Comparison of ENCODE assay signal across 11 cellular contexts in the genomic region with DNA sequence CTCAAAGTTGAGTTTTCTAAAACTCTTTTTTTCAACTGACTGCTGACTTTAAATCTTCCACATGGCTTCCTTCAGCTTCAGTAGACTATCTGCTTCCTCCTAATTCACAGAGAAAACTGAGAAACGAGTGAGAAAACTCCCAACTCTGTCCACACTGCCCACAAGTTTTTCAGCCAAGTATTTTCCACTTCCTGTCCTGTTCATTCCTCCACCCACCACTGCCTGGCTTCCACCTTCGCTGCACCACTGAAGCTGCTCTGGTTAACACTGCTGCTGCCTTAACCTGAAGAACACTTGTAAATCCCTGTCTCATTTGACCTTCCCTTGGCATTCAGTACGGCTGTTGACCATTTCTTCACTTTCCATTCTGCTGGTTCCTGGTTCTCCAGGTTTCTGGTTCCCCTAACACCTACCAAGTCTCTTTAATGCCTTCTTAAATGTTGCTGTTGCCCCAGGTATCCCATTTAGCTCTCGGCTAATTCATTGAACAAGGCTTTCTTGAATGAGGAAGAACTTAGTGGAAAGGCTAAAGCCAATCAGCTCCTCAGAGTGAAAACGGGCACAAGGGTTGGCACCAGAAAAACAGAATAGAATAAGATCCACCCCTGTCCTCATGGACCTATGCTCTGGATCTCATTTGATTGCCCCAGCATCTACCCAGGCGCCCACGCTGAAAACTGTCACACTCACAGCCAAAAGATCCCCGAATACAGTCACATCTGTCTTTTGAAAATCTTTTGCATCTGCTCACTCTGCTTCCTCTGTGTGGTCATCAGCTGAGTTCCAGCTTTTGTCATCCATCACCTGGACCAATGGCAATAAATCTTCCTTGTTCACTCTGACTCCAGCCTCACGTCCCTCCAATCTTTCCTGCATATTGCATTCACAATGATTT.
A peak's percentile ranks its signal among the peaks of the same experiment; 100 is the strongest.
DNase-seq lines count a peak whose midpoint lies in the region; ATAC-seq and TF ChIP-seq lines count a peak whose summit lies in the region.
"Had no signal": no experiment of that assay in that cellular context is flagged by ENCODE, and none has a peak within 500 bp of the region (broad histone marks: within the 10 kb centered on the region; RNA-seq: fewer than 3 reads in every experiment).

No MANE protein-coding gene starts in this region.

- no peaks in the 10 kb centered on the region for H3K27me3 Mint-ChIP-seq in activated CD8-positive, alpha-beta memory T cell treated with anti-CD3 and anti-CD28 coated beads, Interleukin-2, amount 10 ng/mL, durations not matched to agents 7 days and 5 days
- no peaks in the 10 kb centered on the region for H3K27me3 Mint-ChIP-seq in activated T-helper 2 cell treated with anti-CD3 and anti-CD28 coated beads, Interferon-gamma antibody, Interleukin-2, Interleukin-4, amounts not matched to agents 10 μg/mL and 5 μg/mL and 100 μg/mL, durations not matched to agents 14 hours and 24 hours and 36 hours (ENCODE audit: low read depth)

- TF ChIP-seq EP300 in esophagus muscularis mucosa (IDR thresholded peaks at IDR 0.05): no peak

- intact Hi-C loops in activated T-helper 2 cell treated with anti-CD3 and anti-CD28 coated beads, Interferon-gamma antibody, Interleukin-2, Interleukin-4, amounts not matched to agents 10 μg/mL and 5 μg/mL and 100 μg/mL, durations not matched to agents 14 hours and 24 hours and 36 hours (cut with micrococcal nuclease): loop anchor here (1.0 to 10.0 kb wide), 12 partner anchors 21 to 458 kb away; no protein-coding TSS in a partner anchor
- intact Hi-C loops in esophagus muscularis mucosa (cut with DNase I): no loop called here

- no peak for TF ChIP-seq CTCF in esophagus muscularis mucosa (IDR thresholded peaks at IDR 0.05)

- no peak for TF ChIP-seq POLR2A in esophagus muscularis mucosa (IDR thresholded peaks at IDR 0.05; ENCODE audit: low read depth)

- H3K9me3 ChIP-seq in esophagus muscularis mucosa: no peaks in the 10 kb centered on the region

- no peaks in the 10 kb centered on the region for H3K27me3 ChIP-seq in esophagus muscularis mucosa

- no peak overlapping the region for H3K4me3 Mint-ChIP-seq in activated CD8-positive, alpha-beta memory T cell treated with anti-CD3 and anti-CD28 coated beads, Interleukin-2, amount 10 ng/mL, durations not matched to agents 7 days and 5 days
- no peak overlapping the region for H3K4me3 Mint-ChIP-seq in activated T-helper 2 cell treated with anti-CD3 and anti-CD28 coated beads, Interferon-gamma antibody, Interleukin-2, Interleukin-4, amounts not matched to agents 10 μg/mL and 5 μg/mL and 100 μg/mL, durations not matched to agents 14 hours and 24 hours and 36 hours (ENCODE audit: low read depth)
- H3K4me3 Mint-ChIP-seq in stimulated activated effector memory CD8-positive, alpha-beta T cell treated with anti-CD3 and anti-CD28 coated beads, Interleukin-12 subunit alpha, Interleukin-12 subunit beta, amount 100 ng/mL, for 72 hours: no peak overlapping the region

- H3K4me1 Mint-ChIP-seq in activated CD8-positive, alpha-beta memory T cell treated with anti-CD3 and anti-CD28 coated beads, Interleukin-2, amount 10 ng/mL, durations not matched to agents 7 days and 5 days: peaks cover 27% of the 10 kb centered on the region
- peaks cover 24% of the 10 kb centered on the region for H3K4me1 Mint-ChIP-seq in activated T-helper 2 cell treated with anti-CD3 and anti-CD28 coated beads, Interferon-gamma antibody, Interleukin-2, Interleukin-4, amounts not matched to agents 10 μg/mL and 5 μg/mL and 100 μg/mL, durations not matched to agents 14 hours and 24 hours and 36 hours (ENCODE audit: low read depth)
- peaks cover 29% of the 10 kb centered on the region for H3K4me1 Mint-ChIP-seq in stimulated activated effector memory CD8-positive, alpha-beta T cell treated with anti-CD3 and anti-CD28 coated beads, Interleukin-12 subunit alpha, Interleukin-12 subunit beta, amount 100 ng/mL, for 72 hours

- no peak overlapping the region for H3K4me3 ChIP-seq in esophagus muscularis mucosa

- WGBS in esophagus muscularis mucosa: 70% methylated on average over 9 of the region's 9 CpGs

- peaks cover 5% of the 10 kb centered on the region for H3K9me3 Mint-ChIP-seq in activated CD8-positive, alpha-beta memory T cell treated with anti-CD3 and anti-CD28 coated beads, Interleukin-2, amount 10 ng/mL, durations not matched to agents 7 days and 5 days (ENCODE audit: low read depth)
- H3K9me3 Mint-ChIP-seq in activated T-helper 2 cell treated with anti-CD3 and anti-CD28 coated beads, Interferon-gamma antibody, Interleukin-2, Interleukin-4, amounts not matched to agents 10 μg/mL and 5 μg/mL and 100 μg/mL, durations not matched to agents 14 hours and 24 hours and 36 hours: no peaks in the 10 kb centered on the region
- H3K9me3 Mint-ChIP-seq in stimulated activated effector memory CD8-positive, alpha-beta T cell treated with anti-CD3 and anti-CD28 coated beads, Interleukin-12 subunit alpha, Interleukin-12 subunit beta, amount 100 ng/mL, for 72 hours: no peaks in the 10 kb centered on the region

- H3K4me1 ChIP-seq in esophagus muscularis mucosa: peaks cover 4 to 30% (median 22%) of the 10 kb centered on the region in 4 donors
- H3K4me1 ChIP-seq: parathyroid adenoma had no signal

- no peak overlapping the region for H3K27ac Mint-ChIP-seq in activated CD8-positive, alpha-beta memory T cell treated with anti-CD3 and anti-CD28 coated beads, Interleukin-2, amount 10 ng/mL, durations not matched to agents 7 days and 5 days
- no peak overlapping the region for H3K27ac Mint-ChIP-seq in activated T-helper 2 cell treated with anti-CD3 and anti-CD28 coated beads, Interferon-gamma antibody, Interleukin-2, Interleukin-4, amounts not matched to agents 10 μg/mL and 5 μg/mL and 100 μg/mL, durations not matched to agents 14 hours and 24 hours and 36 hours
- H3K27ac Mint-ChIP-seq in stimulated activated effector memory CD8-positive, alpha-beta T cell treated with anti-CD3 and anti-CD28 coated beads, Interleukin-12 subunit alpha, Interleukin-12 subunit beta, amount 100 ng/mL, for 72 hours: no peak overlapping the region

- ATAC-seq in activated CD8-positive, alpha-beta memory T cell treated with anti-CD3 and anti-CD28 coated beads, Interleukin-2, amount 10 ng/mL, durations not matched to agents 7 days and 5 days: peak; percentile 35
- ATAC-seq in HG03066 (IDR thresholded peaks at IDR 0.05; ENCODE audit: low read depth, unreplicated experiment): peak; percentile 24
- ATAC-seq in stimulated activated effector memory CD8-positive, alpha-beta T cell treated with anti-CD3 and anti-CD28 coated beads, Interleukin-12 subunit alpha, Interleukin-12 subunit beta, amount 100 ng/mL, for 72 hours: peak; percentile 69
- ATAC-seq in GM18873 (IDR thresholded peaks at IDR 0.05; ENCODE audit: low FRiP score, unreplicated experiment): no peak
- ATAC-seq in HG03439 (IDR thresholded peaks at IDR 0.05; ENCODE audit: unreplicated experiment): no peak
- ATAC-seq: Panc1 had no signal

- H3K36me3 ChIP-seq in esophagus muscularis mucosa: no peaks in the 10 kb centered on the region

- CTCF ChIA-PET in activated CD8-positive, alpha-beta memory T cell treated with anti-CD3 and anti-CD28 coated beads, Interleukin-2, amount 10 ng/mL, durations not matched to agents 7 days and 5 days (lab: Charles Lee): interaction anchor here (0.7 to 5.1 kb wide), 12 partner anchors 10 to 653 kb away, joined by 3 to 15 read pairs (median 4); a partner anchor contains a TSS

- peaks cover 23% of the 10 kb centered on the region for H3K36me3 Mint-ChIP-seq in activated CD8-positive, alpha-beta memory T cell treated with anti-CD3 and anti-CD28 coated beads, Interleukin-2, amount 10 ng/mL, durations not matched to agents 7 days and 5 days
- H3K36me3 Mint-ChIP-seq in activated T-helper 2 cell treated with anti-CD3 and anti-CD28 coated beads, Interferon-gamma antibody, Interleukin-2, Interleukin-4, amounts not matched to agents 10 μg/mL and 5 μg/mL and 100 μg/mL, durations not matched to agents 14 hours and 24 hours and 36 hours (ENCODE audit: low read depth): peaks cover 12% of the 10 kb centered on the region
- H3K36me3 Mint-ChIP-seq in stimulated activated effector memory CD8-positive, alpha-beta T cell treated with anti-CD3 and anti-CD28 coated beads, Interleukin-12 subunit alpha, Interleukin-12 subunit beta, amount 100 ng/mL, for 72 hours: peaks cover 16% of the 10 kb centered on the region

- no peak overlapping the region for H3K27ac ChIP-seq in esophagus muscularis mucosa (replicated peaks in 1 of 4)
- H3K27ac ChIP-seq: parathyroid adenoma had no signal

- DNase-seq in activated CD8-positive, alpha-beta memory T cell treated with anti-CD3 and anti-CD28 coated beads, Interleukin-2, amount 10 ng/mL, durations not matched to agents 7 days and 5 days: peak; percentile 65
- DNase-seq in activated CD8-positive, alpha-beta memory T cell treated with anti-CD3 and anti-CD28 coated beads, Interleukin-2, amount 50 U/mL, for 48 hours: no peak
- DNase-seq in activated T-helper 2 cell treated with anti-CD3 and anti-CD28 coated beads, Interferon-gamma antibody, Interleukin-2, Interleukin-4, amounts not matched to agents 10 μg/mL and 5 μg/mL and 100 μg/mL, durations not matched to agents 14 hours and 24 hours and 36 hours (ENCODE audit: low spot score): peak; percentile 27
- DNase-seq in stimulated activated effector memory CD8-positive, alpha-beta T cell treated with anti-CD3 and anti-CD28 coated beads, Interleukin-12 subunit alpha, Interleukin-12 subunit beta, amount 100 ng/mL, for 72 hours (ENCODE audit: low spot score in 2 of 2): peak in 1 of 2 donors; percentile 73
- no peak for DNase-seq in esophagus muscularis mucosa (ENCODE audit: extremely low spot score)
- DNase-seq: effector CD8-positive, alpha-beta T cell had no signal

Comparison
In these comparisons a context has a peak if more than half of its experiments do, and no peak if none do; other contexts are left out.
1. DNase-seq: peak in activated CD8-positive, alpha-beta memory T cell treated with anti-CD3 and anti-CD28 coated beads, Interleukin-2, amount 10 ng/mL, durations not matched to agents 7 days and 5 days (single experiment) and activated T-helper 2 cell treated with anti-CD3 and anti-CD28 coated beads, Interferon-gamma antibody, Interleukin-2, Interleukin-4, amounts not matched to agents 10 μg/mL and 5 μg/mL and 100 μg/mL, durations not matched to agents 14 hours and 24 hours and 36 hours (single experiment); none in activated CD8-positive, alpha-beta memory T cell treated with anti-CD3 and anti-CD28 coated beads, Interleukin-2, amount 50 U/mL, for 48 hours (single experiment) and esophagus muscularis mucosa (single experiment).
2. ATAC-seq: peak in activated CD8-positive, alpha-beta memory T cell treated with anti-CD3 and anti-CD28 coated beads, Interleukin-2, amount 10 ng/mL, durations not matched to agents 7 days and 5 days (single experiment), HG03066 (single experiment) and stimulated activated effector memory CD8-positive, alpha-beta T cell treated with anti-CD3 and anti-CD28 coated beads, Interleukin-12 subunit alpha, Interleukin-12 subunit beta, amount 100 ng/mL, for 72 hours (single experiment); none in GM18873 (single experiment) and HG03439 (single experiment).